Comparison of ENCODE assay signal across 1 cellular context in genomic region chrX:10159069-10159468, GRCh38.
TF ChIP-seq lines count a peak whose summit lies in the region.

No MANE protein-coding gene starts in this region.

TF ChIP-seq in GM23338, 12 proteins besides CTCF, POLR2A, EP300 and RAD21 (continued from another document):
- TF ChIP-seq ZNF462 (CRISPR knock-in tag; IDR thresholded peaks at IDR 0.05): no peak
- TF ChIP-seq STAT1 (IDR thresholded peaks at IDR 0.05; ENCODE audit: unreplicated experiment): no peak
- no peak for TF ChIP-seq JUNB (IDR thresholded peaks at IDR 0.05; ENCODE audit: unreplicated experiment)
TF ChIP-seq in GM23338: peak in this region for 0.
